ENCODE assay signal across 7 cellular contexts in genomic region chr14:105327695-105328045, GRCh38. TPM values are rescaled to one million over a fixed set of nuclear protein-coding genes. Genes with fewer than 3 reads are reported as not detected.
A peak's percentile ranks its signal among the peaks of the same experiment; 100 is the strongest.
DNase-seq lines count a peak whose midpoint lies in the region; ATAC-seq, FAIRE-seq and TF ChIP-seq lines count a peak whose summit lies in the region.
"Not testable (repeated sequence)": the region's sequence is repeated elsewhere in the genome, so short reads cannot be mapped to it uniquely, and the experiment has no call there.

No MANE protein-coding gene starts in this region.

- POLR2A ChIA-PET in H1 (lab: Charles Lee; ENCODE audit: partially characterized antibody), result not testable (repeated sequence)

- 67% methylated on average over 17 of the region's 17 CpGs; no CpG with 5 or more reads in 1 of the 2 experiments for WGBS in H1 (ENCODE audit: extremely low coverage in 1 of 2, insufficient coverage in 1 of 2, insufficient read length in 1 of 2, insufficient replicate concordance in 2 of 2, low coverage in 1 of 2, low lambda C conversion rate in 2 of 2, missing lambda C conversion rate in 1 of 2), 2 experiments

- intact Hi-C loops in left ventricle myocardium inferior (cut with micrococcal nuclease), result not testable (repeated sequence)
- intact Hi-C loops in gastrocnemius medialis (cut with DNase I; ENCODE audit: low total_unique reads), result loop anchor here (5.0 kb wide), 1 partner anchor 160 kb away; the partner anchor contains the start of gene JAG2

- peaks cover 0 to 89% of the 10 kb centered on the region in 2 experiments; a peak in 2 of 4 replicates for H3K79me2 ChIP-seq in H1 (ENCODE audit: control insufficient read depth in 1 of 2, insufficient read depth in 2 of 2, low read length in 2 of 2)
- H3K79me2 ChIP-seq in neural progenitor cell (ENCODE audit: low read depth), result peaks cover 23% of the 10 kb centered on the region

- H3K4me3 Mint-ChIP-seq in neural progenitor cell, result not testable (repeated sequence)

- H3K18ac ChIP-seq in H1 (ENCODE audit: extremely low read depth, low read length), result not testable (repeated sequence)

- H2BK20ac ChIP-seq in H1 (ENCODE audit: low read length), result not testable (repeated sequence)

- not testable (repeated sequence) for TF ChIP-seq RAD21 in H1 (IDR thresholded peaks at IDR 0.05 in 1 of 2, conservative IDR thresholded peaks at IDR 0.05 in 1 of 2; ENCODE audit: low read depth in 2 of 2, low read length in 2 of 2)

- CTCF ChIA-PET in H1 (lab: Charles Lee; ENCODE audit: partially characterized antibody), result interaction anchor here (1.1 to 2.9 kb wide), 7 partner anchors 9 to 145 kb away, joined by 3 to 17 read pairs (median 3); no protein-coding TSS in a partner anchor

- H2AFZ ChIP-seq in H1 (ENCODE audit: low read length); neural progenitor cell (replicated peaks): not testable (repeated sequence)

- H3K14ac ChIP-seq in H1 (ENCODE audit: insufficient read length), result not testable (repeated sequence)

- H3K9me3 ChIP-seq in BLaER1, result peaks cover 13% of the 10 kb centered on the region
- H3K9me3 ChIP-seq in HUES6 (ENCODE audit: control insufficient read depth, insufficient read depth, low read depth, low read length); H1 (ENCODE audit: insufficient read depth in 2 of 2, low read depth in 1 of 2, low read length in 1 of 2); left ventricle myocardium inferior (replicated peaks); iPS-18a (ENCODE audit: control insufficient read depth, low read depth, low read length); neural progenitor cell (ENCODE audit: low read depth); gastrocnemius medialis: not testable (repeated sequence)

- H4K8ac ChIP-seq in H1 (ENCODE audit: extremely low read depth, insufficient read depth, low read length), result not testable (repeated sequence)

- peaks cover 17% of the 10 kb centered on the region for H3F3A ChIP-seq in neural progenitor cell (ENCODE audit: low read depth)

- not testable (repeated sequence) for H3K36me3 ChIP-seq in BLaER1; HUES6 (ENCODE audit: control insufficient read depth, insufficient read depth, low read length); H1 (ENCODE audit: control insufficient read depth in 2 of 4, insufficient read depth in 4 of 4, low read length in 3 of 4); left ventricle myocardium inferior; iPS-18a (ENCODE audit: control insufficient read depth, low read depth, low read length); neural progenitor cell; gastrocnemius medialis

- not testable (repeated sequence) for H3K23ac ChIP-seq in H1 (ENCODE audit: insufficient read length)

- DNase-seq in H1 (ENCODE audit: low read depth in 1 of 2, low spot score in 2 of 2), result peak in 1 of 2 experiments; percentile 56
- not testable (repeated sequence) for DNase-seq in left ventricle myocardium inferior; neural progenitor cell (ENCODE audit: low spot score); gastrocnemius medialis

- H2BK15ac ChIP-seq in H1 (ENCODE audit: low read length), result not testable (repeated sequence)

- not testable (repeated sequence) for H3K9ac ChIP-seq in BLaER1; HUES6 (ENCODE audit: low read length); H1 (replicated peaks in 1 of 4; ENCODE audit: extremely low read depth in 1 of 4, low read depth in 3 of 4, low read length in 3 of 4); iPS-18a (ENCODE audit: low read length); neural progenitor cell

- not testable (repeated sequence) for H3K27me3 Mint-ChIP-seq in neural progenitor cell (ENCODE audit: insufficient read depth, low read depth)

- ATAC-seq in gastrocnemius medialis, result not testable (repeated sequence)

- not testable (repeated sequence) for H3K27ac Mint-ChIP-seq in neural progenitor cell

- not testable (repeated sequence) for H2BK5ac ChIP-seq in H1 (ENCODE audit: low read depth, low read length)

- peaks cover 100% of the 10 kb centered on the region for H4K20me1 ChIP-seq in BLaER1
- H4K20me1 ChIP-seq in H1 (replicated peaks in 1 of 2; ENCODE audit: control insufficient read depth in 1 of 2, insufficient read depth in 2 of 2, low read length in 2 of 2), result peaks cover 43 to 68% of the 10 kb centered on the region in 2 experiments
- H4K20me1 ChIP-seq in neural progenitor cell (ENCODE audit: low read depth), result peaks cover 79% of the 10 kb centered on the region

- H3K9me3 Mint-ChIP-seq in neural progenitor cell, result not testable (repeated sequence)

- not testable (repeated sequence) for H3K27ac ChIP-seq in BLaER1; HUES6 (ENCODE audit: low read depth, low read length); H1 (ENCODE audit: low read depth, low read length); iPS-18a (ENCODE audit: low read length); neural progenitor cell
- H3K27ac ChIP-seq in left ventricle myocardium inferior (replicated peaks), result peak overlapping the region; percentile 87
- peak overlapping the region; percentile 85 to 94 (median 90) for H3K27ac ChIP-seq in gastrocnemius medialis

- H3K23me2 ChIP-seq in H1 (ENCODE audit: low read depth, low read length), result not testable (repeated sequence)

- peaks cover 61% of the 10 kb centered on the region for H3K79me1 ChIP-seq in H1 (ENCODE audit: low read depth, low read length)

- H2BK12ac ChIP-seq in H1 (ENCODE audit: low read depth, low read length), result not testable (repeated sequence)

- not testable (repeated sequence) for H4K91ac ChIP-seq in H1 (replicated peaks; ENCODE audit: insufficient read length, low read length)

- H4K5ac ChIP-seq in H1 (ENCODE audit: insufficient read length, low read depth, low read length), result not testable (repeated sequence)

- TF ChIP-seq EP300 in H1 (IDR thresholded peaks at IDR 0.05; ENCODE audit: borderline replicate concordance in 1 of 2, low read depth in 2 of 2, low read length in 2 of 2), result not testable (repeated sequence)

- H3K56ac ChIP-seq in H1 (replicated peaks; ENCODE audit: insufficient read length, low read depth, low read length), result not testable (repeated sequence)

- in situ Hi-C loops in gastrocnemius medialis (cut with MboI; ENCODE audit: low sequenced_read_pairs in 4 of 4), result loop anchor here in 1 of 4 donors (25.0 kb wide), 1 partner anchor 115 kb away; no protein-coding TSS in a partner anchor

- H2BK120ac ChIP-seq in H1 (replicated peaks; ENCODE audit: low read depth, low read length), result not testable (repeated sequence)

- H3K4me1 ChIP-seq in BLaER1 (peaks cover 100% of the 10 kb centered on the region), HUES6 (ENCODE audit: control insufficient read depth, insufficient read depth, low read length) (peaks cover 68% of the 10 kb centered on the region), H1 (replicated peaks in 1 of 4; ENCODE audit: control insufficient read depth in 3 of 4, insufficient read depth in 4 of 4, low read length in 3 of 4) (peaks cover 6 to 47% (median 37%) of the 10 kb centered on the region in 4 experiments), left ventricle myocardium inferior (peaks cover 94% of the 10 kb centered on the region), iPS-18a (ENCODE audit: control insufficient read depth, low read depth, low read length) (peaks cover 45% of the 10 kb centered on the region), neural progenitor cell (peaks cover 32% of the 10 kb centered on the region), gastrocnemius medialis (peaks cover 83 to 90% of the 10 kb centered on the region in 2 donors)

- FAIRE-seq in H1 (lab: Jason Lieb, UNC), result not testable (repeated sequence)

- H3K36me3 Mint-ChIP-seq in neural progenitor cell, result not testable (repeated sequence)

- not testable (repeated sequence) for H2AK5ac ChIP-seq in H1 (ENCODE audit: low read depth, low read length)

- not testable (repeated sequence) for TF ChIP-seq CTCF in H1 (IDR thresholded peaks at IDR 0.05; ENCODE audit: control extremely low read depth in 1 of 3, insufficient read depth in 1 of 3, low read depth in 1 of 3, low read length in 3 of 3); left ventricle myocardium inferior (IDR thresholded peaks at IDR 0.05; ENCODE audit: borderline replicate concordance); neural progenitor cell (IDR thresholded peaks at IDR 0.05); gastrocnemius medialis (IDR thresholded peaks at IDR 0.05 in 4 of 5, conservative IDR thresholded peaks at IDR 0.05 in 1 of 5)

- H3K4me3 ChIP-seq in BLaER1; H1 (ENCODE audit: extremely low read depth in 1 of 4, insufficient read depth in 2 of 4, low read depth in 3 of 4, low read length in 4 of 4): not testable (repeated sequence)
- H3K4me3 ChIP-seq in HUES6 (ENCODE audit: low read depth, low read length) (0 out of 2 replicates have a peak overlapping the region, but pooled peaks have one; percentile 37), left ventricle myocardium inferior (peak overlapping the region; percentile 47), iPS-18a (ENCODE audit: low read length) (peak overlapping the region; percentile 7), neural progenitor cell (peak overlapping the region; percentile 3), gastrocnemius medialis (peak overlapping the region in 1 of 4 donors; percentile 34)

- not testable (repeated sequence) for H3K27me3 ChIP-seq in BLaER1; HUES6 (ENCODE audit: control insufficient read depth, insufficient read depth, low read length); H1 (replicated peaks in 1 of 4; ENCODE audit: control insufficient read depth in 3 of 4, extremely low read depth in 1 of 4, insufficient read depth in 3 of 4, low read length in 3 of 4); left ventricle myocardium inferior (ENCODE audit: low read depth); iPS-18a (ENCODE audit: control insufficient read depth, insufficient read depth, low read length); neural progenitor cell; gastrocnemius medialis

- not testable (repeated sequence) for TF ChIP-seq POLR2A in H1 (IDR thresholded peaks at IDR 0.05; ENCODE audit: control extremely low read depth in 1 of 2, low read depth in 2 of 2, low read length in 2 of 2); gastrocnemius medialis (IDR thresholded peaks at IDR 0.05)

- peak overlapping the region; percentile 72 for H3K4me2 ChIP-seq in BLaER1
- H3K4me2 ChIP-seq in H1 (ENCODE audit: insufficient read depth in 1 of 2, low read depth in 2 of 2, low read length in 2 of 2), result peak overlapping the region; percentile 6 to 34; a peak in 3 of 4 replicates
- peak overlapping the region; percentile 62 for H3K4me2 ChIP-seq in neural progenitor cell

- H3K4ac ChIP-seq in H1 (replicated peaks; ENCODE audit: insufficient read length, low read depth, low read length), result not testable (repeated sequence)

- H3K4me1 Mint-ChIP-seq in neural progenitor cell, result peaks cover 55% of the 10 kb centered on the region

RNA-seq across cellular contexts. Expression of gene PACS2, which starts 13.1 kb away (rescaled TPM):
- total RNA-seq in H1 (2021; fragmentation: NEBNext Ultra II Directional; extraction: Animal tissue kit (Norgen Biotek cat#: 25700)), result 62.3 and 62.8 TPM in 2 replicates
- polyA plus RNA-seq in H1 (2011; rRNA removed), result 38.0 and 65.4 TPM in 2 replicates
- polyA plus RNA-seq in H1 (2011; cell fraction: cytosol; rRNA removed), result 57.3 TPM
- polyA plus RNA-seq in H1 (2011; cell fraction: nucleus; rRNA removed), result 306 TPM
- 54.5 to 72.8 TPM (median 68.7 TPM) in 4 replicates for polyA plus RNA-seq in H1 (2012, experiment 1 of 2)
- 42.3 TPM for polyA plus RNA-seq in H1 (2012, experiment 2 of 2)
- 35.8 TPM for polyA plus RNA-seq in H1 (2013, experiment 1 of 2)
- polyA plus RNA-seq in H1 (2013, experiment 2 of 2), result 33.2 TPM
- polyA minus RNA-seq in H1 (2011; rRNA and poly(A)+ RNA removed), result 28.2 and 33.0 TPM in 2 replicates
- 49.0 TPM for polyA minus RNA-seq in H1 (2011; cell fraction: cytosol; rRNA and poly(A)+ RNA removed)
- 88.7 TPM for polyA minus RNA-seq in H1 (2011; cell fraction: nucleus; rRNA and poly(A)+ RNA removed)
- total RNA-seq in left ventricle myocardium inferior (64.0 TPM), neural progenitor cell (ENCODE audit: low replicate concordance) (22.5 and 41.2 TPM in 2 replicates), gastrocnemius medialis (100 to 1,000 TPM in 1 of 4 donors, 10 to 100 TPM in 3; 81.0 to 115 (median 93.1) TPM)

RNA-seq across cellular contexts. Expression of gene BRF1, which starts 26.9 kb away (rescaled TPM):
- total RNA-seq in H1 (2021; fragmentation: NEBNext Ultra II Directional; extraction: Animal tissue kit (Norgen Biotek cat#: 25700)), result 18.3 and 18.5 TPM in 2 replicates
- 7.7 and 12.5 TPM in 2 replicates for polyA plus RNA-seq in H1 (2011; rRNA removed)
- 11.1 TPM for polyA plus RNA-seq in H1 (2011; cell fraction: cytosol; rRNA removed)
- polyA plus RNA-seq in H1 (2011; cell fraction: nucleus; rRNA removed), result 32.8 TPM
- 11.4 to 15.6 TPM (median 13.1 TPM) in 4 replicates for polyA plus RNA-seq in H1 (2012, experiment 1 of 2)
- polyA plus RNA-seq in H1 (2012, experiment 2 of 2), result 7.8 TPM
- 9.6 TPM for polyA plus RNA-seq in H1 (2013, experiment 1 of 2)
- 8.4 TPM for polyA plus RNA-seq in H1 (2013, experiment 2 of 2)
- 10.3 and 11.4 TPM in 2 replicates for polyA minus RNA-seq in H1 (2011; rRNA and poly(A)+ RNA removed)
- polyA minus RNA-seq in H1 (2011; cell fraction: cytosol; rRNA and poly(A)+ RNA removed), result 15.4 TPM
- 35.1 TPM for polyA minus RNA-seq in H1 (2011; cell fraction: nucleus; rRNA and poly(A)+ RNA removed)
- total RNA-seq in left ventricle myocardium inferior, result 19.8 TPM
- total RNA-seq in neural progenitor cell (ENCODE audit: low replicate concordance), result 16.9 and 40.5 TPM in 2 replicates
- 10 to 100 TPM; 19.5 to 27.4 (median 21.4) TPM for total RNA-seq in gastrocnemius medialis

Comparison
In these comparisons a context has a peak if more than half of its experiments do, and no peak if none do; other contexts are left out.
1. H3K4me2 ChIP-seq: peak in every context shown above with its lines; median percentile 72 in BLaER1; 62 in neural progenitor cell; 20 in H1.